ENCODE assay signal across 35 cellular contexts in genomic region chr4:35897808-35898207, GRCh38.
"Had no signal": no experiment of that assay in that cellular context is flagged by ENCODE, and none has a peak within 500 bp of the region (broad histone marks: within the 10 kb centered on the region; RNA-seq: fewer than 3 reads in every experiment).

No MANE protein-coding gene starts in this region.

- H3K36me3 ChIP-seq: MG63 had no signal

- H3K27me3 ChIP-seq: MG63 had no signal

- H3K4me3 ChIP-seq: MG63 had no signal

- H3K9me3 ChIP-seq: MG63 had no signal

- DNase-seq: Karpas-422, Kasumi-1, MG63, MV-4-11, NCI-H1048, NCI-H1092, NCI-H1092 treated with DMSO at 0.1 percent for 48 hours, NCI-H1105, NCI-H1105 treated with DMSO at 0.1 percent for 48 hours, NCI-H1417, NCI-H1417 treated with DMSO at 0.1 percent for 48 hours, NCI-H1436, NCI-H1436 treated with DMSO at 0.1 percent for 48 hours, NCI-H146, NCI-H1694, NCI-H1694 treated with DMSO at 0.1 percent for 48 hours, NCI-H187, NCI-H187 treated with DMSO at 0.1 percent for 48 hours, NCI-H1930, NCI-H2029, NCI-H2029 treated with DMSO at 0.1 percent for 48 hours, NCI-H2081, NCI-H2081 treated with DMSO at 0.1 percent for 48 hours, NCI-H2107, NCI-H2171, NCI-H2171 treated with DMSO at 0.1 percent for 48 hours, NCI-H2227 treated with DMSO at 0.1 percent for 48 hours, NCI-H226, NCI-H345, NCI-H446, NCI-H446 treated with DMSO at 0.1 percent for 48 hours, NCI-H510A, NCI-H510A treated with DMSO at 0.1 percent for 48 hours, NCI-H524, NCI-H524 treated with DMSO at 0.1 percent for 48 hours had no signal
